Comparison of ENCODE assay signal across 11 cellular contexts in the genomic region with DNA sequence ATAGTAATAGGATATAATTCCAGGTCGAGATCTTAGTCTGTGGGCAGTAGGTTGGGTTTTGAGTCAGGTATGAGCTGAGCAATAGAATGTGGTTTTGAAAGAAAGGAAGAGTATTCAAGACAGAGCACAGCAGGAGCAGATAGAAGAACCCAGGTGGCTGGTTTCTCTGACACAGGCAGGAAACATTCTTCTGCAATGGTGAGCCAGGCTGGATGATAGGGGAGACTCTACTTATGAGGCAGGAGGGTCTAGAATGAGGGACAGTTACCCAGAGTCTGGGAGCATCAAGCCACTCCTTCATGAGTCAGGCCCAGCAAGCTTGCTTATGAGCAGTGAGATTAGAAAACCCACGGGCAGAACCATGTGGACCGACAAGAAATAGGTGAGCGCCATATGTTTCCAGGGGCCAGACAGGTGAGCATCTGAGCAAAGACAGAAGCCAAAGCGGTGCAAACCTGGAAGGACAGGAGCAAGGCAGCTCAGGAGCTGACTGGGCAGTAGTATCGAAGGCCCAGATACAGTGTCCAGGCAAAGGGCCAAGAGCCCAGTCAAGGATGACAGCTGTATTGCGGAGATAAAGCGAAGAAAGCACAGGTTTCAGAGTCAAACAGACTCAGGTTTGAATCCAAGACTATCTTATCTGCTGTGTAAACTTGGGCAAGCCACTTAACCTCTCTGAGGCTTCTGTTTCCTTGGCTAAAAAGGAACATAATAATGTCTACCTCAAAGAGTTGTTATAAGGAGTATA. TPM values are rescaled to one million over a fixed set of nuclear protein-coding genes. Genes with fewer than 3 reads are reported as not detected.
DNase-seq lines count a peak whose midpoint lies in the region; ATAC-seq, FAIRE-seq and TF ChIP-seq lines count a peak whose summit lies in the region.
"Had no signal": no experiment of that assay in that cellular context is flagged by ENCODE, and none has a peak within 500 bp of the region (broad histone marks: within the 10 kb centered on the region; RNA-seq: fewer than 3 reads in every experiment).

No MANE protein-coding gene starts in this region.

- peak; percentile 56 for FAIRE-seq in urothelium cell line (lab: Jason Lieb, UNC)

- intact Hi-C loops in activated CD8-positive, alpha-beta T cell treated with anti-CD3 and anti-CD28 coated beads for 36 hours (cut with micrococcal nuclease), result no loop called here
- intact Hi-C loops in esophagus muscularis mucosa (cut with DNase I), result no loop called here

- CTCF ChIA-PET in activated CD8-positive, alpha-beta T cell treated with anti-CD3 and anti-CD28 coated beads for 36 hours (lab: Charles Lee), result interaction anchor here (0.9 to 7.9 kb wide), 12 partner anchors 10 to 78 kb away, joined by 3 to 93 read pairs (median 6); partner anchors contain the start of gene PCNX1

- peak; percentile 43 for ATAC-seq in activated CD8-positive, alpha-beta T cell treated with anti-CD3 and anti-CD28 coated beads for 36 hours
- no peak for ATAC-seq in GM19452 (IDR thresholded peaks at IDR 0.05; ENCODE audit: unreplicated experiment)
- ATAC-seq: left lobe of liver had no signal

- TF ChIP-seq POLR2A in esophagus muscularis mucosa (IDR thresholded peaks at IDR 0.05; ENCODE audit: low read depth), result no peak

- no peak overlapping the region for H3K27ac ChIP-seq in esophagus muscularis mucosa (replicated peaks in 1 of 4)

- no peak for DNase-seq in activated naive CD4-positive, alpha-beta T cell (lab: John Stamatoyannopoulos, UW)
- DNase-seq in activated CD8-positive, alpha-beta T cell treated with anti-CD3 and anti-CD28 coated beads for 36 hours, result peak; percentile 51
- DNase-seq in esophagus muscularis mucosa (ENCODE audit: extremely low spot score), result peak; percentile 79
- no peak for DNase-seq in urothelium cell line (ENCODE audit: low spot score)
- no peak for DNase-seq in NCI-H1436 treated with DMSO at 0.1 percent for 48 hours (lab: John Stamatoyannopoulos, UW)
- DNase-seq in NCI-H187 treated with DMSO at 0.1 percent for 48 hours (lab: John Stamatoyannopoulos, UW), result no peak
- DNase-seq: endodermal cell, NCI-H2107 had no signal

- peaks cover 77% of the 10 kb centered on the region for H3K4me1 Mint-ChIP-seq in activated naive CD4-positive, alpha-beta T cell treated with anti-CD3 and anti-CD28 coated beads, Interleukin-2, amount 50 U/mL, for 24 hours
- peaks cover 80% of the 10 kb centered on the region for H3K4me1 Mint-ChIP-seq in activated CD8-positive, alpha-beta T cell treated with anti-CD3 and anti-CD28 coated beads for 36 hours (ENCODE audit: low read depth)

- no peak overlapping the region for H3K4me3 Mint-ChIP-seq in activated naive CD4-positive, alpha-beta T cell treated with anti-CD3 and anti-CD28 coated beads, Interleukin-2, amount 50 U/mL, for 24 hours
- H3K4me3 Mint-ChIP-seq in activated CD8-positive, alpha-beta T cell treated with anti-CD3 and anti-CD28 coated beads for 36 hours, result peak overlapping the region; percentile 18
- H3K4me3 Mint-ChIP-seq: endodermal cell had no signal

- H3K9me3 ChIP-seq in esophagus muscularis mucosa, result no peaks in the 10 kb centered on the region

- no peak overlapping the region for H3K4me3 ChIP-seq in esophagus muscularis mucosa

- no peaks in the 10 kb centered on the region for H3K9me3 Mint-ChIP-seq in activated naive CD4-positive, alpha-beta T cell treated with anti-CD3 and anti-CD28 coated beads, Interleukin-2, amount 50 U/mL, for 24 hours
- no peaks in the 10 kb centered on the region for H3K9me3 Mint-ChIP-seq in activated CD8-positive, alpha-beta T cell treated with anti-CD3 and anti-CD28 coated beads for 36 hours
- H3K9me3 Mint-ChIP-seq: endodermal cell had no signal

- TF ChIP-seq CTCF in activated CD8-positive, alpha-beta T cell treated with anti-CD3 and anti-CD28 coated beads for 36 hours (IDR thresholded peaks at IDR 0.05), result no peak
- no peak for TF ChIP-seq CTCF in esophagus muscularis mucosa (IDR thresholded peaks at IDR 0.05)

- H3K36me3 Mint-ChIP-seq in activated naive CD4-positive, alpha-beta T cell treated with anti-CD3 and anti-CD28 coated beads, Interleukin-2, amount 50 U/mL, for 24 hours, result no peaks in the 10 kb centered on the region
- no peaks in the 10 kb centered on the region for H3K36me3 Mint-ChIP-seq in activated CD8-positive, alpha-beta T cell treated with anti-CD3 and anti-CD28 coated beads for 36 hours (ENCODE audit: low read depth)

- POLR2A ChIA-PET in activated CD8-positive, alpha-beta T cell treated with anti-CD3 and anti-CD28 coated beads for 36 hours (lab: Charles Lee), result interaction anchor here (0.7 to 9.8 kb wide), 10 partner anchors 10 to 95 kb away, joined by 3 to 163 read pairs (median 4); partner anchors contain the start of gene PCNX1

- no peaks in the 10 kb centered on the region for H3K27me3 ChIP-seq in esophagus muscularis mucosa

- H3K4me1 ChIP-seq in esophagus muscularis mucosa, result peaks cover 4 to 23% (median 19%) of the 10 kb centered on the region in 4 donors

- H3K27me3 Mint-ChIP-seq in activated naive CD4-positive, alpha-beta T cell treated with anti-CD3 and anti-CD28 coated beads, Interleukin-2, amount 50 U/mL, for 24 hours, result no peaks in the 10 kb centered on the region
- H3K27me3 Mint-ChIP-seq in activated CD8-positive, alpha-beta T cell treated with anti-CD3 and anti-CD28 coated beads for 36 hours, result no peaks in the 10 kb centered on the region

- H3K36me3 ChIP-seq in esophagus muscularis mucosa, result no peaks in the 10 kb centered on the region

- TF ChIP-seq EP300 in esophagus muscularis mucosa (IDR thresholded peaks at IDR 0.05), result no peak

- WGBS in esophagus muscularis mucosa, result 92% methylated on average over 8 of the region's 8 CpGs

- peak overlapping the region; percentile 18 for H3K27ac Mint-ChIP-seq in activated naive CD4-positive, alpha-beta T cell treated with anti-CD3 and anti-CD28 coated beads, Interleukin-2, amount 50 U/mL, for 24 hours
- H3K27ac Mint-ChIP-seq in activated CD8-positive, alpha-beta T cell treated with anti-CD3 and anti-CD28 coated beads for 36 hours, result peak overlapping the region; percentile 85
- H3K27ac Mint-ChIP-seq: endodermal cell had no signal

RNA-seq across cellular contexts. Expression of gene PCNX1, which starts 22.5 kb away (rescaled TPM):
- 10 to 100 TPM; 32.7 to 42.6 TPM for total RNA-seq in activated CD8-positive, alpha-beta T cell treated with anti-CD3 and anti-CD28 coated beads for 36 hours
- 10 to 100 TPM; 56.3 to 62.5 (median 59.6) TPM for total RNA-seq in esophagus muscularis mucosa

Comparison
In these comparisons a context has a peak if more than half of its experiments do, and no peak if none do; other contexts are left out.
1. DNase-seq: peak in activated CD8-positive, alpha-beta T cell treated with anti-CD3 and anti-CD28 coated beads for 36 hours (single experiment) and esophagus muscularis mucosa (single experiment); none in activated naive CD4-positive, alpha-beta T cell (0 of 4), urothelium cell line (single experiment), NCI-H1436 treated with DMSO at 0.1 percent for 48 hours (single experiment) and NCI-H187 treated with DMSO at 0.1 percent for 48 hours (single experiment).